18 cellular contexts compared by ENCODE assay signal in genomic region chr1:53525595-53525994, GRCh38.
A peak's percentile ranks its signal among the peaks of the same experiment; 100 is the strongest.
DNase-seq lines count a peak whose midpoint lies in the region; ATAC-seq and TF ChIP-seq lines count a peak whose summit lies in the region.
"Had no signal": no experiment of that assay in that cellular context is flagged by ENCODE, and none has a peak within 500 bp of the region (broad histone marks: within the 10 kb centered on the region; RNA-seq: fewer than 3 reads in every experiment).

No MANE protein-coding gene starts in this region.

- DNase-seq in SK-N-SH: peak; percentile 66
- DNase-seq in NCI-H526 treated with DMSO at 0.1 percent for 48 hours (lab: John Stamatoyannopoulos, UW): peak; percentile 4
- peak; percentile 84 for DNase-seq in endodermal cell
- no peak for DNase-seq in type B pancreatic cell (ENCODE audit: extremely low spot score, unreplicated experiment)
- no peak for DNase-seq in NCI-H2171 (lab: John Stamatoyannopoulos, UW)
- DNase-seq: activated CD4-positive, CD25-positive, alpha-beta regulatory T cell treated with anti-CD3 and anti-CD28 coated beads, Interleukin-2, amount 50 U/mL, for 72 hours; activated CD8-positive, alpha-beta memory T cell treated with anti-CD3 and anti-CD28 coated beads, Interleukin-2, amount 10 ng/mL, durations not matched to agents 7 days and 5 days; activated naive CD4-positive, alpha-beta T cell; GDM1; left colon; posterior cingulate gyrus; upper lobe of right lung had no signal

- ATAC-seq in SK-N-SH treated with all-trans-retinoic acid at 6 μM for 48 hours (no peak), GM21390 (IDR thresholded peaks at IDR 0.05; ENCODE audit: unreplicated experiment) (no peak), HG02852 (IDR thresholded peaks at IDR 0.05; ENCODE audit: unreplicated experiment) (no peak)
- ATAC-seq: activated CD8-positive, alpha-beta memory T cell treated with anti-CD3 and anti-CD28 coated beads, Interleukin-2, amount 10 ng/mL, durations not matched to agents 7 days and 5 days; left colon; stimulated activated memory B cell treated with anti-CD40 and anti-IgM and Interleukin-4, amounts not matched to agents 10 μg/mL and 1 μg/mL and 100 μg/mL, for 72 hours; upper lobe of right lung had no signal

- no peaks in the 10 kb centered on the region for H3K79me2 ChIP-seq in SK-N-SH (ENCODE audit: insufficient read depth)

- H3K4me3 ChIP-seq in SK-N-SH (ENCODE audit: low read depth in 2 of 2, low read length in 1 of 2) (no peak overlapping the region), endodermal cell (ENCODE audit: low read length) (no peak overlapping the region)
- H3K4me3 ChIP-seq: body of pancreas, upper lobe of right lung had no signal

- no peak for TF ChIP-seq RAD21 in SK-N-SH (IDR thresholded peaks at IDR 0.05; ENCODE audit: low read length)

- H3K9ac ChIP-seq in SK-N-SH (no peak overlapping the region), endodermal cell (ENCODE audit: extremely low read depth, low read length, poor library complexity, severe bottlenecking) (no peak overlapping the region)

- 84% methylated on average over 10 of the region's 11 CpGs for WGBS in SK-N-SH (ENCODE audit: low lambda C conversion rate)
- 74 to 93% methylated on average over 3 to 11 of the region's 11 CpGs for WGBS in endodermal cell (ENCODE audit: insufficient coverage in 1 of 2, insufficient read length in 1 of 2), 2 experiments

- TF ChIP-seq CTCF in SK-N-SH (IDR thresholded peaks at IDR 0.05) (no peak), endodermal cell (conservative IDR thresholded peaks at IDR 0.05) (peak; percentile 63), type B pancreatic cell (conservative IDR thresholded peaks at IDR 0.05) (peak; percentile 43)

- H3K27me3 Mint-ChIP-seq in endodermal cell (ENCODE audit: insufficient read depth) (peaks cover 1% of the 10 kb centered on the region), type B pancreatic cell (peaks cover 12% of the 10 kb centered on the region)
- H3K27me3 Mint-ChIP-seq: activated CD8-positive, alpha-beta memory T cell treated with anti-CD3 and anti-CD28 coated beads, Interleukin-2, amount 10 ng/mL, durations not matched to agents 7 days and 5 days had no signal

- CTCF ChIA-PET in SK-N-SH (lab: Yijun Ruan, JAX): interaction anchor here (0.8 to 1.6 kb wide), 6 partner anchors 9 to 40 kb away, joined by 3 to 5 read pairs (median 4); no protein-coding TSS in a partner anchor

- TF ChIP-seq EP300 in SK-N-SH (IDR thresholded peaks at IDR 0.05; ENCODE audit: borderline replicate concordance in 1 of 2, low read depth in 1 of 2, low read length in 1 of 2): no peak

- POLR2A ChIA-PET in SK-N-SH (lab: Yijun Ruan, JAX): no interaction called here

- H3K9me3 ChIP-seq in SK-N-SH (no peaks in the 10 kb centered on the region), endodermal cell (ENCODE audit: control insufficient read depth, low read length) (no peaks in the 10 kb centered on the region)
- H3K9me3 ChIP-seq: body of pancreas, upper lobe of right lung had no signal

- H3K36me3 Mint-ChIP-seq in endodermal cell (ENCODE audit: low read depth) (no peaks in the 10 kb centered on the region), type B pancreatic cell (no peaks in the 10 kb centered on the region)
- H3K36me3 Mint-ChIP-seq: activated CD8-positive, alpha-beta memory T cell treated with anti-CD3 and anti-CD28 coated beads, Interleukin-2, amount 10 ng/mL, durations not matched to agents 7 days and 5 days; stimulated activated memory B cell treated with anti-CD40 and anti-IgM and Interleukin-4, amounts not matched to agents 10 μg/mL and 1 μg/mL and 100 μg/mL, for 72 hours had no signal

- H4K20me1 ChIP-seq in SK-N-SH (ENCODE audit: insufficient read depth): no peaks in the 10 kb centered on the region

- H3K27ac ChIP-seq in SK-N-SH (ENCODE audit: low read depth in 2 of 2, low read length in 1 of 2) (no peak overlapping the region), endodermal cell (ENCODE audit: low read depth, low read length) (no peak overlapping the region)
- H3K27ac ChIP-seq: RWPE1, upper lobe of right lung had no signal

- H3K36me3 ChIP-seq in SK-N-SH (replicated peaks in 1 of 2; ENCODE audit: control insufficient read depth in 1 of 2, insufficient read depth in 2 of 2, low read length in 1 of 2) (no peaks in the 10 kb centered on the region), endodermal cell (ENCODE audit: control insufficient read depth, insufficient read depth, low read length) (no peaks in the 10 kb centered on the region)
- H3K36me3 ChIP-seq: upper lobe of right lung had no signal

- no peaks in the 10 kb centered on the region for H3K9me2 ChIP-seq in SK-N-SH

- H3K27ac Mint-ChIP-seq in endodermal cell (peak overlapping the region; percentile 14), type B pancreatic cell (no peak overlapping the region)
- H3K27ac Mint-ChIP-seq: activated CD8-positive, alpha-beta memory T cell treated with anti-CD3 and anti-CD28 coated beads, Interleukin-2, amount 10 ng/mL, durations not matched to agents 7 days and 5 days; stimulated activated memory B cell treated with anti-CD40 and anti-IgM and Interleukin-4, amounts not matched to agents 10 μg/mL and 1 μg/mL and 100 μg/mL, for 72 hours had no signal

- H3K4me1 ChIP-seq in SK-N-SH (ENCODE audit: control insufficient read depth in 1 of 2, insufficient read depth in 2 of 2, low read depth in 1 of 2, low read length in 1 of 2) (peaks cover 0 to 57% of the 10 kb centered on the region in 2 experiments; a peak in 1 of 4 replicates), endodermal cell (ENCODE audit: control insufficient read depth, insufficient read depth, low read length) (no peaks in the 10 kb centered on the region)

- H3K4me3 Mint-ChIP-seq in endodermal cell (no peak overlapping the region), type B pancreatic cell (no peak overlapping the region)
- H3K4me3 Mint-ChIP-seq: activated CD8-positive, alpha-beta memory T cell treated with anti-CD3 and anti-CD28 coated beads, Interleukin-2, amount 10 ng/mL, durations not matched to agents 7 days and 5 days; stimulated activated memory B cell treated with anti-CD40 and anti-IgM and Interleukin-4, amounts not matched to agents 10 μg/mL and 1 μg/mL and 100 μg/mL, for 72 hours had no signal

- H3K4me1 Mint-ChIP-seq in endodermal cell (no peaks in the 10 kb centered on the region), type B pancreatic cell (ENCODE audit: unreplicated experiment) (peaks cover 41% of the 10 kb centered on the region)
- H3K4me1 Mint-ChIP-seq: activated CD8-positive, alpha-beta memory T cell treated with anti-CD3 and anti-CD28 coated beads, Interleukin-2, amount 10 ng/mL, durations not matched to agents 7 days and 5 days; stimulated activated memory B cell treated with anti-CD40 and anti-IgM and Interleukin-4, amounts not matched to agents 10 μg/mL and 1 μg/mL and 100 μg/mL, for 72 hours had no signal

- H3K4me2 ChIP-seq in SK-N-SH: no peak overlapping the region

- H3K9me3 Mint-ChIP-seq in endodermal cell (no peaks in the 10 kb centered on the region), type B pancreatic cell (no peaks in the 10 kb centered on the region)
- H3K9me3 Mint-ChIP-seq: stimulated activated memory B cell treated with anti-CD40 and anti-IgM and Interleukin-4, amounts not matched to agents 10 μg/mL and 1 μg/mL and 100 μg/mL, for 72 hours had no signal

- H3K27me3 ChIP-seq in SK-N-SH (ENCODE audit: insufficient read depth) (no peaks in the 10 kb centered on the region), endodermal cell (ENCODE audit: control insufficient read depth, insufficient read depth, low read length, poor library complexity, severe bottlenecking) (no peaks in the 10 kb centered on the region)
- H3K27me3 ChIP-seq: body of pancreas, upper lobe of right lung had no signal

- H3F3A ChIP-seq in SK-N-SH (replicated peaks; ENCODE audit: insufficient read depth): no peaks in the 10 kb centered on the region

- H2AFZ ChIP-seq in SK-N-SH (ENCODE audit: low read depth): no peak overlapping the region

TF ChIP-seq in SK-N-SH, 30 proteins besides CTCF, POLR2A, EP300 and RAD21 (continues in another document):
- no peak for TF ChIP-seq EZH2phosphoT487 (IDR thresholded peaks at IDR 0.05; ENCODE audit: borderline replicate concordance, low read depth)
- TF ChIP-seq FOSL2 (IDR thresholded peaks at IDR 0.05; ENCODE audit: borderline replicate concordance, low read depth): no peak
- TF ChIP-seq ZBTB33 (IDR thresholded peaks at IDR 0.05; ENCODE audit: borderline replicate concordance, low read depth): no peak
- no peak for TF ChIP-seq TCF12 (IDR thresholded peaks at IDR 0.05)

TF ChIP-seq in SK-N-SH treated with all-trans-retinoic acid at 6 μM for 48 hours, 23 proteins besides CTCF, POLR2A, EP300 and RAD21:
- no peak for TF ChIP-seq ZFP3 (CRISPR knock-in tag; IDR thresholded peaks at IDR 0.05)
TF ChIP-seq in SK-N-SH treated with all-trans-retinoic acid at 6 μM for 48 hours: peak in this region for 0.

Comparison
In these comparisons a context has a peak if more than half of its experiments do, and no peak if none do; other contexts are left out.
1. DNase-seq: peak in SK-N-SH (single experiment), NCI-H526 treated with DMSO at 0.1 percent for 48 hours (single experiment) and endodermal cell (single experiment); none in type B pancreatic cell (single experiment) and NCI-H2171 (single experiment).